ENCODE assay signal across 7 cellular contexts in genomic region chr9:87739546-87739945, GRCh38.
"Had no signal": no experiment of that assay in that cellular context is flagged by ENCODE, and none has a peak within 500 bp of the region (broad histone marks: within the 10 kb centered on the region; RNA-seq: fewer than 3 reads in every experiment).

No MANE protein-coding gene starts in this region.

- H3K4me3 Mint-ChIP-seq: IgD-negative memory B cell had no signal

- FAIRE-seq: HepG2, HTR-8/SVneo had no signal

- H3K27ac Mint-ChIP-seq: IgD-negative memory B cell had no signal

- H3K4me2 ChIP-seq: KMS-11 had no signal

- ATAC-seq: HepG2 had no signal

- H3K4me1 Mint-ChIP-seq: IgD-negative memory B cell had no signal

- DNase-seq: KBM-7, KG1 had no signal

- H3K9ac ChIP-seq: KMS-11 had no signal

- H3K27ac ChIP-seq: HL-60, KMS-11 had no signal
